In genomic region chr11:86816251-86816726, GRCh38 we compare ENCODE assay signal across 15 cellular contexts. TPM values are rescaled to one million over a fixed set of nuclear protein-coding genes. Genes with fewer than 3 reads are reported as not detected.
A peak's percentile ranks its signal among the peaks of the same experiment; 100 is the strongest.
DNase-seq lines count a peak whose midpoint lies in the region; ATAC-seq, FAIRE-seq and TF ChIP-seq lines count a peak whose summit lies in the region.
"Had no signal": no experiment of that assay in that cellular context is flagged by ENCODE, and none has a peak within 500 bp of the region (broad histone marks: within the 10 kb centered on the region; RNA-seq: fewer than 3 reads in every experiment).

No MANE protein-coding gene starts in this region.

- H3K27me3 Mint-ChIP-seq in mesothelial cell of epicardium (ENCODE audit: low read depth), result no peaks in the 10 kb centered on the region

- ATAC-seq in HG03469 (IDR thresholded peaks at IDR 0.05; ENCODE audit: unreplicated experiment), result no peak
- no peak for ATAC-seq in HG03442 (IDR thresholded peaks at IDR 0.05; ENCODE audit: unreplicated experiment)

- H3K27me3 ChIP-seq in duodenal mucosa (ENCODE audit: control insufficient read depth in 1 of 2, insufficient read depth in 2 of 2, low read length in 2 of 2) (no peaks in the 10 kb centered on the region), osteoblast (ENCODE audit: insufficient read depth, low read length) (no peaks in the 10 kb centered on the region)

- no peaks in the 10 kb centered on the region for H3K9me3 Mint-ChIP-seq in mesothelial cell of epicardium
- H3K9me3 Mint-ChIP-seq: endodermal cell had no signal

- FAIRE-seq in A204.1 (lab: Jason Lieb, UNC) (peak; percentile 86), HTR-8/SVneo (lab: Jason Lieb, UNC) (peak; percentile 70)
- FAIRE-seq: GM18507, islet of Langerhans had no signal

- H3K4me3 Mint-ChIP-seq in mesothelial cell of epicardium, result no peak overlapping the region
- H3K4me3 Mint-ChIP-seq: activated naive CD8-positive, alpha-beta T cell; B cell; endodermal cell had no signal

- no peak overlapping the region for H3K27ac Mint-ChIP-seq in mesothelial cell of epicardium
- H3K27ac Mint-ChIP-seq: activated naive CD8-positive, alpha-beta T cell; B cell; endodermal cell had no signal

- H4K20me1 ChIP-seq in osteoblast (ENCODE audit: insufficient read depth, low read length), result peaks cover 2% of the 10 kb centered on the region

- H2AFZ ChIP-seq in osteoblast (ENCODE audit: low read length), result no peak overlapping the region

- DNase-seq in HTR-8/SVneo (ENCODE audit: insufficient read length, low spot score) (no peak), osteoblast (ENCODE audit: insufficient read length, low spot score, missing footprints) (no peak), mesothelial cell of epicardium (ENCODE audit: low spot score in 2 of 2, unreplicated experiment in 2 of 2) (no peak)
- no peak for DNase-seq in stimulated activated CD4-positive, alpha-beta T cell treated with anti-CD3 and anti-CD28 coated beads, Interleukin-4, amount 100 ng/mL, for 1 hour
- DNase-seq: endodermal cell, NCI-H1436 treated with DMSO at 0.1 percent for 48 hours, occipital lobe had no signal

- no peak overlapping the region for H3K9ac ChIP-seq in duodenal mucosa (ENCODE audit: low read depth in 1 of 2, low read length in 2 of 2)

- H3K4me3 ChIP-seq in duodenal mucosa (ENCODE audit: low read depth in 1 of 2, low read length in 2 of 2) (no peak overlapping the region), osteoblast (ENCODE audit: insufficient read depth, low read length) (no peak overlapping the region)

- no peaks in the 10 kb centered on the region for H3K9me3 ChIP-seq in duodenal mucosa (ENCODE audit: control insufficient read depth in 1 of 2, low read length in 2 of 2)
- no peaks in the 10 kb centered on the region for H3K9me3 ChIP-seq in osteoblast (ENCODE audit: low read depth, low read length)

- H3K4me1 ChIP-seq in duodenal mucosa (ENCODE audit: control insufficient read depth in 1 of 2, insufficient read depth in 2 of 2, low read length in 2 of 2) (peaks cover 0 to 8% of the 10 kb centered on the region in 2 donors), osteoblast (ENCODE audit: insufficient read depth, low read length) (peaks cover 42% of the 10 kb centered on the region)

- H3K4me2 ChIP-seq in osteoblast (ENCODE audit: insufficient read depth, low read length), result peak overlapping the region; percentile 31

- peaks cover 16% of the 10 kb centered on the region for H3K79me2 ChIP-seq in osteoblast (ENCODE audit: insufficient read depth, low read length)

- no peaks in the 10 kb centered on the region for H3K36me3 Mint-ChIP-seq in mesothelial cell of epicardium
- H3K36me3 Mint-ChIP-seq: activated naive CD8-positive, alpha-beta T cell had no signal

- H3K36me3 ChIP-seq in duodenal mucosa (ENCODE audit: control insufficient read depth in 1 of 2, insufficient read depth in 2 of 2, low read length in 2 of 2), result no peaks in the 10 kb centered on the region
- no peaks in the 10 kb centered on the region for H3K36me3 ChIP-seq in osteoblast (ENCODE audit: insufficient read depth, low read length)

- TF ChIP-seq CTCF in osteoblast (IDR thresholded peaks at IDR 0.05; ENCODE audit: extremely low read depth, low read depth, low read length) (no peak), mesothelial cell of epicardium (IDR thresholded peaks at IDR 0.05; ENCODE audit: unreplicated experiment) (no peak)

- H3K4me1 Mint-ChIP-seq in mesothelial cell of epicardium, result peaks cover 40% of the 10 kb centered on the region
- H3K4me1 Mint-ChIP-seq: B cell had no signal

- H3K27ac ChIP-seq in duodenal mucosa (ENCODE audit: low read depth, low read length) (peak overlapping the region; percentile 17), osteoblast (ENCODE audit: low read depth, low read length) (peak overlapping the region; percentile 24)

RNA-seq across cellular contexts. Expression of gene PRSS23, which starts 15.9 kb away (rescaled TPM):
- total RNA-seq in osteoblast, result 826 and 895 TPM in 2 replicates
- total RNA-seq in mesothelial cell of epicardium, result 28.3 to 29.9 TPM (median 29.4 TPM) in 3 replicates
- total RNA-seq: B cell had no signal

Comparison
In these comparisons a context has a peak if more than half of its experiments do, and no peak if none do; other contexts are left out.
1. RNA of gene PRSS23, which starts 15.9 kb away (total RNA-seq): 826 to 895 TPM in osteoblast; 28.3 to 29.9 TPM in mesothelial cell of epicardium; every median in the first group is over 10 times any median in the second.